Comparison of ENCODE assay signal across 26 cellular contexts in the genomic region with DNA sequence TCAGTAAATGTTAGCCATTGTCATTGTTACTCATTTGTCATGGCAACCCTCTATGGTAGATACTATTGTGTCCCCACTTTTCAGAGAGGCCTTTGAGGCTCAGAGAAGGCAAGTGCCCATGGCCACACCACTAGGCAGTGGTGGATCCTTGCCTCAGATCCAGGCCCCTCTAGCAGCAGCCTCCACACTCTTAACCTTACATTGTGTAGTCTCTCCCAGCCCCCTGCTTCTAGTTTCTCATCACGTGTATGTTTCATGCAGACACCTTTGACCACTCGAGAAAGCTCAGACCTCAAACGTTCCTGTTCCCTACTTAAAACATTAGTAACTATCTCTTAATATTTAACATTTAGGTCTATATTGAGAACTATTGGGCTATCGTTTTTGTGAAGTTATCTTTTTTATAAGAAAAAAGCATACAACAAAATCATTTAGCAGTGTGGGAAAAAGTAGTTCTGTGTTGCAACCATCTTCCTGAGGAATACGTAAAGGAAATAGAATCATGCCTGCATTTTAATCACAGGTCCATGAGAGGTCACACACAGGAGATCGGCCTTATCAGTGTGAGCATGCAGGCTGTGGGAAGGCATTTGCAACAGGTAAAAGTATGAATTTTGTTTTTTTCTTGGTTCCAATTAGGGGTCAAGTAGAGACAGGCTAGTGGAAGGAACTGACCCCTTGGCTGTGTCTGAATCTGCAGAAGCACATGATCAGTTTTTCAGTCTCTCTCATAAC.
"Had no signal": no experiment of that assay in that cellular context is flagged by ENCODE, and none has a peak within 500 bp of the region (broad histone marks: within the 10 kb centered on the region; RNA-seq: fewer than 3 reads in every experiment).

No MANE protein-coding gene starts in this region.

- H3K4me3 Mint-ChIP-seq: activated B cell treated with CpG ODN at 0.5 μM for 24 hours; activated naive CD8-positive, alpha-beta T cell treated with anti-CD3 and anti-CD28 coated beads, Interleukin-2, amount 10 ng/mL, durations not matched to agents 7 days and 5 days; neural progenitor cell; stimulated activated naive B cell treated with anti-CD40 and anti-IgM and Interleukin-4, amounts not matched to agents 10 μg/mL and 1 μg/mL and 100 μg/mL, for 72 hours had no signal

- H3K4me1 Mint-ChIP-seq: activated B cell treated with CpG ODN at 0.5 μM for 24 hours; neural progenitor cell; stimulated activated naive B cell treated with anti-CD40 and anti-IgM and Interleukin-4, amounts not matched to agents 10 μg/mL and 1 μg/mL and 100 μg/mL, for 72 hours had no signal

- H3K27ac Mint-ChIP-seq: activated B cell treated with CpG ODN at 0.5 μM for 24 hours; activated naive CD8-positive, alpha-beta T cell treated with anti-CD3 and anti-CD28 coated beads, Interleukin-2, amount 10 ng/mL, durations not matched to agents 7 days and 5 days; neural progenitor cell; stimulated activated naive B cell treated with anti-CD40 and anti-IgM and Interleukin-4, amounts not matched to agents 10 μg/mL and 1 μg/mL and 100 μg/mL, for 72 hours had no signal

- H3K27me3 Mint-ChIP-seq: activated B cell treated with CpG ODN at 0.5 μM for 24 hours; activated naive CD8-positive, alpha-beta T cell treated with anti-CD3 and anti-CD28 coated beads, Interleukin-2, amount 10 ng/mL, durations not matched to agents 7 days and 5 days; stimulated activated naive B cell treated with anti-CD40 and anti-IgM and Interleukin-4, amounts not matched to agents 10 μg/mL and 1 μg/mL and 100 μg/mL, for 72 hours had no signal

- H3K4me2 ChIP-seq: neural progenitor cell had no signal

- H3K9me3 ChIP-seq: mucosa of descending colon, stomach, thyroid gland, upper lobe of left lung, vagina had no signal

- H3K79me2 ChIP-seq: parathyroid adenoma had no signal

- H3K27me3 ChIP-seq: brain microvascular endothelial cell, neural progenitor cell, stomach, thyroid gland, upper lobe of left lung, vagina had no signal

- H3K9ac ChIP-seq: neural progenitor cell, parathyroid adenoma had no signal

- H2AFZ ChIP-seq: neural progenitor cell, parathyroid adenoma had no signal

- H3K27ac ChIP-seq: brain microvascular endothelial cell, epithelial cell of prostate, neural progenitor cell, parathyroid adenoma, stomach, thyroid gland, upper lobe of left lung, vagina had no signal

- DNase-seq: activated B cell treated with CpG ODN at 0.5 μM for 24 hours; activated effector memory CD4-positive, alpha-beta T cell treated with Interleukin-2 at 50 U/mL for 16 hours; activated naive CD4-positive, alpha-beta T cell treated with Interleukin-2 at 50 U/mL for 16 hours; activated naive CD8-positive, alpha-beta T cell treated with anti-CD3 and anti-CD28 coated beads, Interleukin-2, amount 10 ng/mL, durations not matched to agents 7 days and 5 days; activated T-cell treated with anti-CD3 and anti-CD28 coated beads for 4 hours; amniotic stem cell; brain microvascular endothelial cell; central memory CD4-positive, alpha-beta T cell; dermis blood vessel endothelial cell; effector CD4-positive, alpha-beta T cell; left cardiac atrium; left ventricle myocardium superior; mucosa of descending colon; occipital lobe; right cardiac atrium; stimulated activated CD4-positive, alpha-beta T cell treated with anti-CD3 and anti-CD28 coated beads, Interleukin-15, amount 100 ng/mL, for 24 hours; stimulated activated CD4-positive, alpha-beta T cell treated with anti-CD3 and anti-CD28 coated beads, Interleukin-2, amount 100 ng/mL, for 24 hours; stimulated activated naive B cell treated with anti-CD40 and anti-IgM and Interleukin-4, amounts not matched to agents 10 μg/mL and 1 μg/mL and 100 μg/mL, for 72 hours; stomach; T-helper 2 cell; thyroid gland; upper lobe of left lung had no signal

- H3K9me3 Mint-ChIP-seq: activated B cell treated with CpG ODN at 0.5 μM for 24 hours; activated naive CD8-positive, alpha-beta T cell treated with anti-CD3 and anti-CD28 coated beads, Interleukin-2, amount 10 ng/mL, durations not matched to agents 7 days and 5 days; neural progenitor cell; stimulated activated naive B cell treated with anti-CD40 and anti-IgM and Interleukin-4, amounts not matched to agents 10 μg/mL and 1 μg/mL and 100 μg/mL, for 72 hours had no signal

- ATAC-seq: left cardiac atrium; left ventricle myocardium superior; mucosa of descending colon; right cardiac atrium; stimulated activated naive B cell treated with anti-CD40 and anti-IgM and Interleukin-4, amounts not matched to agents 10 μg/mL and 1 μg/mL and 100 μg/mL, for 72 hours had no signal

- H3K4me1 ChIP-seq: neural progenitor cell, parathyroid adenoma, thyroid gland, upper lobe of left lung, vagina had no signal

- H3K4me3 ChIP-seq: mucosa of descending colon, neural progenitor cell, stomach, thyroid gland, upper lobe of left lung, vagina had no signal
